ENCODE assay signal across 15 cellular contexts in genomic region chr2:55901322-55901721, GRCh38. TPM values are rescaled to one million over a fixed set of nuclear protein-coding genes. Genes with fewer than 3 reads are reported as not detected.
DNase-seq lines count a peak whose midpoint lies in the region; ATAC-seq, FAIRE-seq and TF ChIP-seq lines count a peak whose summit lies in the region.
"Had no signal": no experiment of that assay in that cellular context is flagged by ENCODE, and none has a peak within 500 bp of the region (broad histone marks: within the 10 kb centered on the region; RNA-seq: fewer than 3 reads in every experiment).

No MANE protein-coding gene starts in this region.

- CTCF ChIA-PET in RWPE1 (lab: Yijun Ruan, JAX) = interaction anchor here (0.6 kb wide), 2 partner anchors 50 to 1084 kb away, joined by 3 to 4 read pairs; no protein-coding TSS in a partner anchor
- CTCF ChIA-PET in CD4-positive, alpha-beta memory T cell (lab: Charles Lee; ENCODE audit: partially characterized antibody) = no interaction called here

- H3K27ac ChIP-seq in RWPE1 (no peak overlapping the region), thoracic aorta (peak overlapping the region; percentile 31 to 45)
- H3K27ac ChIP-seq in CD4-positive, alpha-beta memory T cell (ENCODE audit: low read depth, low read length) = no peak overlapping the region
- H3K27ac ChIP-seq: left ventricle myocardium inferior, neural progenitor cell had no signal

- no peak overlapping the region for H3K4me3 Mint-ChIP-seq in CD4-positive, alpha-beta memory T cell
- H3K4me3 Mint-ChIP-seq: neural progenitor cell had no signal

- H3K9me3 ChIP-seq in thoracic aorta = no peaks in the 10 kb centered on the region
- H3K9me3 ChIP-seq in CD4-positive, alpha-beta memory T cell (ENCODE audit: control insufficient read depth in 1 of 2, low read length in 2 of 2) = no peaks in the 10 kb centered on the region

- peaks cover 3% of the 10 kb centered on the region for H3K36me3 ChIP-seq in thoracic aorta
- no peaks in the 10 kb centered on the region for H3K36me3 ChIP-seq in CD4-positive, alpha-beta memory T cell (ENCODE audit: insufficient read depth, low read length)
- H3K36me3 ChIP-seq: left ventricle myocardium inferior, neural progenitor cell had no signal

- peaks cover 24 to 51% of the 10 kb centered on the region in 2 donors for H3K4me1 ChIP-seq in thoracic aorta (ENCODE audit: control insufficient read depth in 1 of 2, low read depth in 2 of 2)
- H3K4me1 ChIP-seq in CD4-positive, alpha-beta memory T cell (ENCODE audit: insufficient read depth, low read length) = no peaks in the 10 kb centered on the region
- H3K4me1 ChIP-seq: left ventricle myocardium inferior, neural progenitor cell had no signal

- TF ChIP-seq POLR2A in H54 (IDR thresholded peaks at IDR 0.05; ENCODE audit: low read depth, low read length) = no peak

- intact Hi-C loops in CD4-positive, alpha-beta memory T cell (cut with micrococcal nuclease) = no loop called here

- no peaks in the 10 kb centered on the region for H3K27me3 ChIP-seq in thoracic aorta (replicated peaks; ENCODE audit: insufficient read depth)
- H3K27me3 ChIP-seq in CD4-positive, alpha-beta memory T cell (ENCODE audit: insufficient read depth, low read length) = no peaks in the 10 kb centered on the region
- H3K27me3 ChIP-seq: neural progenitor cell had no signal

- no peak for ATAC-seq in thoracic aorta (ENCODE audit: insufficient number of reproducible peaks, low FRiP score, low read depth)
- no peak for ATAC-seq in GM19455 (IDR thresholded peaks at IDR 0.05; ENCODE audit: unreplicated experiment)

- H3K27me3 Mint-ChIP-seq in CD4-positive, alpha-beta memory T cell = peaks cover 0 to 3% of the 10 kb centered on the region in 2 donors

- POLR2A ChIA-PET in RWPE1 (lab: Yijun Ruan, JAX; ENCODE audit: low non-redundant PET) = no interaction called here
- POLR2A ChIA-PET in CD4-positive, alpha-beta memory T cell (lab: Charles Lee; ENCODE audit: partially characterized antibody) = no interaction called here

- peak; percentile 23 for FAIRE-seq in H54 (lab: Jason Lieb, UNC)
- FAIRE-seq: GM19239 had no signal

- H3K4me1 Mint-ChIP-seq in CD4-positive, alpha-beta memory T cell = no peaks in the 10 kb centered on the region
- H3K4me1 Mint-ChIP-seq: neural progenitor cell had no signal

- no peak for DNase-seq in H54 (ENCODE audit: insufficient read length, low spot score)
- peak; percentile 77 for DNase-seq in RWPE1 (ENCODE audit: low spot score)
- DNase-seq in fibroblast of peridontal ligament (ENCODE audit: extremely low read depth) = peak; percentile 28
- DNase-seq in thoracic aorta (ENCODE audit: low spot score) = no peak
- DNase-seq in putamen (ENCODE audit: low spot score) = no peak
- no peak for DNase-seq in iPS-NIHi11 (ENCODE audit: low spot score)
- DNase-seq in CD4-positive, alpha-beta memory T cell = no peak
- DNase-seq: COR-L47, left ventricle myocardium inferior, MM.1S, NCI-H510A, Right ventricle myocardium superior had no signal

- no peaks in the 10 kb centered on the region for H3K36me3 Mint-ChIP-seq in CD4-positive, alpha-beta memory T cell

- H3K9me3 Mint-ChIP-seq in CD4-positive, alpha-beta memory T cell = peaks cover 0 to 10% (median 4%) of the 10 kb centered on the region in 8 donors
- H3K9me3 Mint-ChIP-seq: neural progenitor cell had no signal

- H3K4me3 ChIP-seq in thoracic aorta = no peak overlapping the region
- H3K4me3 ChIP-seq in CD4-positive, alpha-beta memory T cell (ENCODE audit: low read length in 2 of 2) = no peak overlapping the region
- H3K4me3 ChIP-seq: left ventricle myocardium inferior, neural progenitor cell had no signal

- no peak overlapping the region for H3K27ac Mint-ChIP-seq in CD4-positive, alpha-beta memory T cell
- H3K27ac Mint-ChIP-seq: neural progenitor cell had no signal

- no peak for TF ChIP-seq CTCF in RWPE1 (conservative IDR thresholded peaks at IDR 0.05; ENCODE audit: low read depth)
- TF ChIP-seq CTCF in thoracic aorta (IDR thresholded peaks at IDR 0.05) = no peak

RNA-seq across cellular contexts. Expression of gene EFEMP1, which starts 22.3 kb away (rescaled TPM):
- 1,000 to 10,000 TPM; 1,782 to 2,754 TPM for total RNA-seq in thoracic aorta
- not detected for total RNA-seq in CD4-positive, alpha-beta memory T cell
- not detected for polyA plus RNA-seq in CD4-positive, alpha-beta memory T cell

Comparison
In these comparisons a context has a peak if more than half of its experiments do, and no peak if none do; other contexts are left out.
1. DNase-seq: peak in RWPE1 (single experiment) and fibroblast of peridontal ligament (single experiment); none in H54 (single experiment), thoracic aorta (single experiment), putamen (single experiment), iPS-NIHi11 (single experiment) and CD4-positive, alpha-beta memory T cell (0 of 5).
2. H3K27ac ChIP-seq: peak in thoracic aorta (2 of 2); none in RWPE1 (single experiment) and CD4-positive, alpha-beta memory T cell (single experiment).
3. RNA of gene EFEMP1, which starts 22.3 kb away (total RNA-seq): 1,782 to 2,754 TPM in thoracic aorta; not detected in CD4-positive, alpha-beta memory T cell; every median in the first group is over 1,000 times any median in the second.